In genomic region chr1:223776075-223776814, GRCh38 we compare ENCODE assay signal across 1 cellular context.
TF ChIP-seq lines count a peak whose summit lies in the region.

No MANE protein-coding gene starts in this region.

TF ChIP-seq in HEK293, 187 proteins besides CTCF, POLR2A, EP300 and RAD21 (continued from another document and continues in another):
- TF ChIP-seq, protein P1, sequence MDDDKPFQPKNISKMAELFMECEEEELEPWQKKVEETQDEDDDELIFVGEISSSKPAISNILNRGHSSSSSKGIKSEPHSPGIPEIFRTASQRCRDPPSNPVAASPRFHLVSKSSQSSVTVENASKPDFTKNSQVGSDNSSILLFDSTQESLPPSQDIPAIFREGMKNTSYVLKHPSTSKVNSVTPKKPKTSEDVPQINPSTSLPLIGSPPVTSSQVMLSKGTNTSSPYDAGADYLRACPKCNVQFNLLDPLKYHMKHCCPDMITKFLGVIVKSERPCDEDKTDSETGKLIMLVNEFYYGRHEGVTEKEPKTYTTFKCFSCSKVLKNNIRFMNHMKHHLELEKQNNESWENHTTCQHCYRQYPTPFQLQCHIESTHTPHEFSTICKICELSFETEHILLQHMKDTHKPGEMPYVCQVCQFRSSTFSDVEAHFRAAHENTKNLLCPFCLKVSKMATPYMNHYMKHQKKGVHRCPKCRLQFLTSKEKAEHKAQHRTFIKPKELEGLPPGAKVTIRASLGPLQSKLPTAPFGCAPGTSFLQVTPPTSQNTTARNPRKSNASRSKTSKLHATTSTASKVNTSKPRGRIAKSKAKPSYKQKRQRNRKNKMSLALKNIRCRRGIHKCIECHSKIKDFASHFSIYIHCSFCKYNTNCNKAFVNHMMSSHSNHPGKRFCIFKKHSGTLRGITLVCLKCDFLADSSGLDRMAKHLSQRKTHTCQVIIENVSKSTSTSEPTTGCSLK (tag by site-specific recombination; IDR thresholded peaks at IDR 0.05), result no peak
- TF ChIP-seq FEZF1 (tag by site-specific recombination; IDR thresholded peaks at IDR 0.05) (no peak), OSR2 (tag by site-specific recombination; IDR thresholded peaks at IDR 0.05) (peak; percentile 41), ZNF555 (tag by site-specific recombination; conservative IDR thresholded peaks at IDR 0.05) (no peak), ZNF24 (tag by site-specific recombination; IDR thresholded peaks at IDR 0.05) (no peak), MYNN (tag by site-specific recombination; IDR thresholded peaks at IDR 0.05; ENCODE audit: borderline replicate concordance) (peak; percentile 47; the same call in 1 of the 2 replicates), KLF1 (tag by site-specific recombination; IDR thresholded peaks at IDR 0.05) (no peak), HOXC10 (CRISPR knock-in tag; IDR thresholded peaks at IDR 0.05) (no peak), ZNF560 (tag by site-specific recombination; IDR thresholded peaks at IDR 0.05; ENCODE audit: borderline replicate concordance) (no peak), ZBTB1 (tag by site-specific recombination; IDR thresholded peaks at IDR 0.05) (no peak), ZNF2 (tag by site-specific recombination; IDR thresholded peaks at IDR 0.05) (no peak), ZNF777 (tag by site-specific recombination; IDR thresholded peaks at IDR 0.05; ENCODE audit: borderline replicate concordance) (no peak), ZNF843 (tag by site-specific recombination; IDR thresholded peaks at IDR 0.05) (no peak), EGR2 (tag by site-specific recombination; IDR thresholded peaks at IDR 0.05; ENCODE audit: low read depth) (no peak), GLI2 (tag by site-specific recombination; IDR thresholded peaks at IDR 0.05; ENCODE audit: borderline replicate concordance, low read depth) (no peak), ELK4 (IDR thresholded peaks at IDR 0.05; ENCODE audit: borderline replicate concordance, low read depth, low read length) (no peak), ZNF114 (tag by site-specific recombination; IDR thresholded peaks at IDR 0.05) (no peak), ZNF423 (tag by site-specific recombination; IDR thresholded peaks at IDR 0.05) (no peak), PRDM2 (tag by site-specific recombination; IDR thresholded peaks at IDR 0.05; ENCODE audit: borderline replicate concordance) (no peak), ZBTB49 (tag by site-specific recombination; IDR thresholded peaks at IDR 0.05; ENCODE audit: low read depth) (no peak), ZNF510 (tag by site-specific recombination; IDR thresholded peaks at IDR 0.05; ENCODE audit: insufficient replicate concordance) (no peak), KLF7 (tag by site-specific recombination; IDR thresholded peaks at IDR 0.05; ENCODE audit: borderline replicate concordance) (no peak), ZNF274 (IDR thresholded peaks at IDR 0.05; ENCODE audit: low read length) (no peak), ZNF274 (tag by site-specific recombination; IDR thresholded peaks at IDR 0.05; ENCODE audit: borderline replicate concordance) (no peak), ZBTB8A (tag by site-specific recombination; IDR thresholded peaks at IDR 0.05) (no peak), ZNF184 (tag by site-specific recombination; IDR thresholded peaks at IDR 0.05) (peak; percentile 28; the same call in 1 of the 2 replicates), YY1 (tag by site-specific recombination; IDR thresholded peaks at IDR 0.05) (no peak), ZNF175 (tag by site-specific recombination; IDR thresholded peaks at IDR 0.05) (no peak), ZNF157 (tag by site-specific recombination; IDR thresholded peaks at IDR 0.05) (no peak), WT1 (tag by site-specific recombination; IDR thresholded peaks at IDR 0.05) (no peak), SCRT1 (tag by site-specific recombination; IDR thresholded peaks at IDR 0.05; ENCODE audit: borderline replicate concordance) (no peak), ZNF169 (tag by site-specific recombination; IDR thresholded peaks at IDR 0.05) (no peak), ZNF558 (tag by site-specific recombination; IDR thresholded peaks at IDR 0.05) (no peak), ZNF350 (tag by site-specific recombination; IDR thresholded peaks at IDR 0.05) (no peak), ZNF341 (tag by site-specific recombination; IDR thresholded peaks at IDR 0.05; ENCODE audit: low read depth) (no peak), GLIS1 (tag by site-specific recombination; IDR thresholded peaks at IDR 0.05) (0 out of 2 replicates have a peak, but pooled peaks have one; percentile 6), ZNF837 (tag by site-specific recombination; IDR thresholded peaks at IDR 0.05) (no peak), ZNF529 (tag by site-specific recombination; IDR thresholded peaks at IDR 0.05; ENCODE audit: insufficient replicate concordance) (no peak), MZF1 (tag by site-specific recombination; IDR thresholded peaks at IDR 0.05; ENCODE audit: borderline replicate concordance) (no peak), ZNF132 (tag by site-specific recombination; IDR thresholded peaks at IDR 0.05; ENCODE audit: borderline replicate concordance) (no peak), SETDB1 (IDR thresholded peaks at IDR 0.05; ENCODE audit: insufficient read length, low read length) (no peak), ZNF121 (tag by site-specific recombination; IDR thresholded peaks at IDR 0.05) (no peak), ZNF140 (tag by site-specific recombination; IDR thresholded peaks at IDR 0.05) (no peak), ZNF354C (tag by site-specific recombination; IDR thresholded peaks at IDR 0.05; ENCODE audit: borderline replicate concordance, low read depth) (no peak), ZNF513 (tag by site-specific recombination; IDR thresholded peaks at IDR 0.05) (no peak), HOXA7 (CRISPR knock-in tag; IDR thresholded peaks at IDR 0.05; ENCODE audit: borderline replicate concordance) (no peak), ZNF571 (tag by site-specific recombination; IDR thresholded peaks at IDR 0.05) (no peak), ZNF544 (tag by site-specific recombination; IDR thresholded peaks at IDR 0.05) (no peak), ZNF623 (tag by site-specific recombination; IDR thresholded peaks at IDR 0.05) (no peak), ZNF521 (tag by site-specific recombination; IDR thresholded peaks at IDR 0.05) (no peak), ZNF391 (tag by site-specific recombination; IDR thresholded peaks at IDR 0.05; ENCODE audit: borderline replicate concordance, low read depth) (no peak)
- TF ChIP-seq, protein P2, sequence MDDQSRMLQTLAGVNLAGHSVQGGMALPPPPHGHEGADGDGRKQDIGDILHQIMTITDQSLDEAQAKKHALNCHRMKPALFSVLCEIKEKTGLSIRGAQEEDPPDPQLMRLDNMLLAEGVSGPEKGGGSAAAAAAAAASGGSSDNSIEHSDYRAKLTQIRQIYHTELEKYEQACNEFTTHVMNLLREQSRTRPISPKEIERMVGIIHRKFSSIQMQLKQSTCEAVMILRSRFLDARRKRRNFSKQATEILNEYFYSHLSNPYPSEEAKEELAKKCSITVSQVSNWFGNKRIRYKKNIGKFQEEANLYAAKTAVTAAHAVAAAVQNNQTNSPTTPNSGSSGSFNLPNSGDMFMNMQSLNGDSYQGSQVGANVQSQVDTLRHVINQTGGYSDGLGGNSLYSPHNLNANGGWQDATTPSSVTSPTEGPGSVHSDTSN (CRISPR knock-in tag; IDR thresholded peaks at IDR 0.05), result no peak
- TF ChIP-seq, protein P3, sequence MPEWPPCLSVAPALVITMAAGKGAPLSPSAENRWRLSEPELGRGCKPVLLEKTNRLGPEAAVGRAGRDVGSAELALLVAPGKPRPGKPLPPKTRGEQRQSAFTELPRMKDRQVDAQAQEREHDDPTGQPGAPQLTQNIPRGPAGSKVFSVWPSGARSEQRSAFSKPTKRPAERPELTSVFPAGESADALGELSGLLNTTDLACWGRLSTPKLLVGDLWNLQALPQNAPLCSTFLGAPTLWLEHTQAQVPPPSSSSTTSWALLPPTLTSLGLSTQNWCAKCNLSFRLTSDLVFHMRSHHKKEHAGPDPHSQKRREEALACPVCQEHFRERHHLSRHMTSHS (tag by site-specific recombination; IDR thresholded peaks at IDR 0.05), result no peak
